ENCODE assay signal across 33 cellular contexts in the genomic region with DNA sequence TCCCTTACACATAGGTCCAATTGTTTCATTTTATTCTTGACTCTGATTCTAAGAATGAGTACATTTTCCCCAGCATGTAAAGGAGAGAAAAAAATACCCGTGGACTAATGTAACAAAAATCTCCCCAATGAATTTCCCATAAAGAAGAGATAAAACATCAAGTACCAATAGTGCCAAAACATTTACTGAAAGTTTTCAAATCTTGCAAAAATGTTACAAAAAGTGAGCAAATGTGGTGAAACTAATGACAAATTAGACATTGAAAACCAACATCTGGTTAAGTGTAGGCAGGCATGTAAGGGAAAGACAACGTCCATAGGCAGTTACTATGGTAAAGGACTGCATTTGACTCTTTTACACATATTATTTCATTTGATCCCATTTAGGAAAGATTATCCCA.
"Had no signal": no experiment of that assay in that cellular context is flagged by ENCODE, and none has a peak within 500 bp of the region (broad histone marks: within the 10 kb centered on the region; RNA-seq: fewer than 3 reads in every experiment).

No MANE protein-coding gene starts in this region.

- H3K27me3 Mint-ChIP-seq: effector memory CD8-positive, alpha-beta T cell; memory B cell; naive B cell; stimulated activated memory B cell treated with anti-CD40 and anti-IgM and Interleukin-4, amounts not matched to agents 10 μg/mL and 1 μg/mL and 100 μg/mL, for 72 hours had no signal

- H3K4me3 Mint-ChIP-seq: effector memory CD8-positive, alpha-beta T cell; memory B cell; mesothelial cell of epicardium; naive B cell; nephron progenitor cell; stimulated activated memory B cell treated with anti-CD40 and anti-IgM and Interleukin-4, amounts not matched to agents 10 μg/mL and 1 μg/mL and 100 μg/mL, for 72 hours had no signal

- DNase-seq: cerebellar nuclear complex; cortex of kidney; effector memory CD8-positive, alpha-beta T cell; erythroblast; foreskin keratinocyte; glutamatergic neuron; heart right ventricle; hippocampal formation; left colon; left ventricle myocardium superior; lower lobe of right lung; mucosa of descending colon; naive B cell; nephron progenitor cell; nucleus accumbens; ovary; posterior cingulate gyrus; psoas muscle; right cardiac atrium; sigmoid colon; spleen; stimulated activated CD4-positive, alpha-beta T cell treated with anti-CD3 and anti-CD28 coated beads, Interleukin-4, amount 100 ng/mL, for 4 hours; stimulated activated naive CD8-positive, alpha-beta T cell treated with anti-CD3 and anti-CD28 coated beads, Interleukin-15, Interleukin-2, amounts not matched to agents 100 U/mL and 50 U/mL, for 24 hours; upper lobe of left lung had no signal

- ATAC-seq: effector memory CD8-positive, alpha-beta T cell; foreskin keratinocyte; gastroesophageal sphincter; heart right ventricle; left colon; lower lobe of right lung; mucosa of descending colon; psoas muscle; right cardiac atrium; stimulated activated memory B cell treated with anti-CD40 and anti-IgM and Interleukin-4, amounts not matched to agents 10 μg/mL and 1 μg/mL and 100 μg/mL, for 72 hours; stimulated activated naive CD8-positive, alpha-beta T cell treated with anti-CD3 and anti-CD28 coated beads, Interleukin-15, Interleukin-2, amounts not matched to agents 100 U/mL and 50 U/mL, for 24 hours had no signal

- H3K9me3 Mint-ChIP-seq: effector memory CD8-positive, alpha-beta T cell; memory B cell; nephron progenitor cell; stimulated activated memory B cell treated with anti-CD40 and anti-IgM and Interleukin-4, amounts not matched to agents 10 μg/mL and 1 μg/mL and 100 μg/mL, for 72 hours had no signal

- H3K36me3 ChIP-seq: gastroesophageal sphincter, ovary, sigmoid colon, thoracic aorta, tibial nerve, upper lobe of left lung had no signal

- H3K36me3 Mint-ChIP-seq: memory B cell; mesothelial cell of epicardium; naive B cell; stimulated activated memory B cell treated with anti-CD40 and anti-IgM and Interleukin-4, amounts not matched to agents 10 μg/mL and 1 μg/mL and 100 μg/mL, for 72 hours had no signal

- H3K4me1 ChIP-seq: foreskin keratinocyte, gastroesophageal sphincter, lower lobe of right lung, psoas muscle, upper lobe of left lung had no signal

- H3K9me3 ChIP-seq: gastroesophageal sphincter, heart right ventricle, lower lobe of right lung, mucosa of descending colon, ovary, psoas muscle, sigmoid colon, spleen, thoracic aorta, tibial nerve, upper lobe of left lung had no signal

- H3K27ac ChIP-seq: foreskin keratinocyte, lower lobe of right lung, ovary, psoas muscle, spleen, thoracic aorta, upper lobe of left lung had no signal

- H3K27ac Mint-ChIP-seq: effector memory CD8-positive, alpha-beta T cell; memory B cell; mesothelial cell of epicardium; naive B cell; stimulated activated memory B cell treated with anti-CD40 and anti-IgM and Interleukin-4, amounts not matched to agents 10 μg/mL and 1 μg/mL and 100 μg/mL, for 72 hours had no signal

- H3K27me3 ChIP-seq: foreskin keratinocyte, gastroesophageal sphincter, heart right ventricle, ovary, sigmoid colon, spleen, tibial nerve, upper lobe of left lung had no signal

- H3K4me3 ChIP-seq: gastroesophageal sphincter, heart right ventricle, lower lobe of right lung, mucosa of descending colon, ovary, psoas muscle, sigmoid colon, spleen, thoracic aorta, tibial nerve, upper lobe of left lung had no signal

- H3K4me1 Mint-ChIP-seq: memory B cell; naive B cell; nephron progenitor cell; stimulated activated memory B cell treated with anti-CD40 and anti-IgM and Interleukin-4, amounts not matched to agents 10 μg/mL and 1 μg/mL and 100 μg/mL, for 72 hours had no signal

- FAIRE-seq: endometrium, islet of Langerhans, urothelium cell line had no signal
